ENCODE assay signal across 1 cellular context in the genomic region with DNA sequence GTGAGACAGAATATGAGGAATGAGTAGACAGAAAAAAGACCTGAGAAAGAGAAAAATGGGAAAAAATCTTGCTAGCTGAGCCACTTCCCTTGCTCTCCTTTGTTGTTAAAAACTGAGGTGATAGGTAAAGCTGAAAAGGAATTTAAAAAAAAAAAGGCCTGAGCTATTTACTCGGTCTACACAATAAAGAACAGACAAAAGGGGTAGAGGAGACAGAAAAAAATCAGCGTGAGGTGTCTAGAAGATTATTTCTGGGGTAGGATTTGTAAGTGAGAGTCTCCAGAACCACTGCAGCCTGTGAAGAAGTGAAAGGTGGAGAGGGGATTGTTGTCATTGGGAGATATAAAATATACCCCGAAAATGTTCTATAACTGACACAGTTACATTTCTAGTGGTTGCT.
TF ChIP-seq lines count a peak whose summit lies in the region.

No MANE protein-coding gene starts in this region.

TF ChIP-seq in GM23338, 12 proteins besides CTCF, POLR2A, EP300 and RAD21 (continued from another document):
- TF ChIP-seq ZNF114 (CRISPR knock-in tag; IDR thresholded peaks at IDR 0.05): no peak
- TF ChIP-seq EZH2 (IDR thresholded peaks at IDR 0.05; ENCODE audit: low read depth, unreplicated experiment): no peak
